ENCODE assay signal across 8 cellular contexts in genomic region chr18:8706545-8706980, GRCh38. TPM values are rescaled to one million over a fixed set of nuclear protein-coding genes. Genes with fewer than 3 reads are reported as not detected.
DNase-seq lines count a peak whose midpoint lies in the region; TF ChIP-seq lines count a peak whose summit lies in the region.

No MANE protein-coding gene starts in this region.

- POLR2A ChIA-PET in OCI-LY7 (lab: Charles Lee), result interaction anchor here (0.6 to 3.6 kb wide), 10 partner anchors 14 to 281 kb away, joined by 3 to 30 read pairs (median 5); no protein-coding TSS in a partner anchor

- peak overlapping the region; percentile 89 for H3K4me2 ChIP-seq in OCI-LY7 (ENCODE audit: low read length)

- H3K4me3 Mint-ChIP-seq in nephron progenitor cell, result peak overlapping the region; percentile 99

- peaks cover 31% of the 10 kb centered on the region for H3K36me3 ChIP-seq in OCI-LY7 (ENCODE audit: insufficient read depth, low read length)

- H2AFZ ChIP-seq in OCI-LY7 (ENCODE audit: low read length), result no peak overlapping the region; the same call in 1 of the 2 replicates

- H3K4me3 ChIP-seq in GM12875 (ENCODE audit: low read depth, low read length) (peak overlapping the region; percentile 31), OCI-LY7 (ENCODE audit: low read depth, low read length, poor library complexity, severe bottlenecking) (peak overlapping the region; percentile 91)

- TF ChIP-seq CTCF in GM12875 (IDR thresholded peaks at IDR 0.05; ENCODE audit: borderline replicate concordance, insufficient read depth, low read depth, low read length) (no peak), OCI-LY7 (conservative IDR thresholded peaks at IDR 0.05; ENCODE audit: low read length) (no peak), nephron progenitor cell (IDR thresholded peaks at IDR 0.05) (no peak)

- H3K9me3 ChIP-seq in OCI-LY7 (ENCODE audit: low read length), result no peaks in the 10 kb centered on the region

- peaks cover 5% of the 10 kb centered on the region for H3K36me3 Mint-ChIP-seq in nephron progenitor cell (ENCODE audit: low read depth)

- CTCF ChIA-PET in OCI-LY7 (lab: Charles Lee; ENCODE audit: unreplicated experiment), result interaction anchor here (1.1 to 1.6 kb wide), 3 partner anchors 41 to 281 kb away, joined by 3 to 4 read pairs (median 4); no protein-coding TSS in a partner anchor

- intact Hi-C loops in OCI-LY7 (cut with micrococcal nuclease; ENCODE audit: unreplicated experiment), result loop anchor here (1.0 to 5.0 kb wide), 3 partner anchors 206 to 431 kb away; partner anchors contain the start of gene ANKRD12

- H3K4me1 ChIP-seq in OCI-LY7 (ENCODE audit: insufficient read depth, low read length, poor library complexity, severe bottlenecking), result peaks cover 30% of the 10 kb centered on the region

- BruUV-seq in OCI-LY7 (replicated peaks; lab: Mats Ljungman, UMichigan), result no TSS peak

- peaks cover 5% of the 10 kb centered on the region for H3K9me3 Mint-ChIP-seq in nephron progenitor cell

- peak; percentile 63 for DNase-seq in OCI-LY7 (ENCODE audit: low spot score)
- peak; percentile 26 for DNase-seq in dermis blood vessel endothelial cell
- no peak for DNase-seq in nephron progenitor cell
- no peak for DNase-seq in HPDE6-E6E7 (ENCODE audit: extremely low spot score)
- DNase-seq in C1 segment of cervical spinal cord (lab: John Stamatoyannopoulos, UW), result no peak
- DNase-seq in NCI-H187 (lab: John Stamatoyannopoulos, UW), result no peak
- no peak for DNase-seq in OCI-M2 (lab: John Stamatoyannopoulos, UW; ENCODE audit: unreplicated experiment)

- peaks cover 52% of the 10 kb centered on the region for H3K4me1 Mint-ChIP-seq in nephron progenitor cell

- H3K27ac ChIP-seq in OCI-LY7 (ENCODE audit: low read depth, low read length, poor library complexity, severe bottlenecking), result peak overlapping the region; percentile 73

- peak overlapping the region; percentile 77 for H3K27ac Mint-ChIP-seq in nephron progenitor cell

- H3K79me2 ChIP-seq in OCI-LY7 (ENCODE audit: insufficient read depth, low read depth, low read length), result peaks cover 48% of the 10 kb centered on the region

- H3K27me3 Mint-ChIP-seq in nephron progenitor cell (ENCODE audit: low read depth, poor library complexity), result peaks cover 41% of the 10 kb centered on the region

- peaks cover 6% of the 10 kb centered on the region for H4K20me1 ChIP-seq in OCI-LY7 (ENCODE audit: insufficient read depth, low read length)

- H3K9me2 ChIP-seq in OCI-LY7 (ENCODE audit: insufficient read depth, low read length), result no peaks in the 10 kb centered on the region

RNA-seq across cellular contexts. Expression of gene MTCL1, which starts 1.2 kb away (rescaled TPM):
- 82.8 and 96.8 TPM in 2 replicates for total RNA-seq in OCI-LY7 (2014; rRNA removed; shearing (Covaris generic))
- total RNA-seq in OCI-LY7 (2022), result 159 and 170 TPM in 2 replicates
- 11.7 and 16.7 TPM in 2 replicates for total RNA-seq in dermis blood vessel endothelial cell

Comparison
In these comparisons a context has a peak if more than half of its experiments do, and no peak if none do; other contexts are left out.
1. DNase-seq: peak in OCI-LY7 (single experiment) and dermis blood vessel endothelial cell (single experiment); none in nephron progenitor cell (single experiment), HPDE6-E6E7 (single experiment), C1 segment of cervical spinal cord (0 of 14), NCI-H187 (0 of 2) and OCI-M2 (single experiment).